Comparison of ENCODE assay signal across 8 cellular contexts in genomic region chr14:20662968-20663731, GRCh38. TPM values are rescaled to one million over a fixed set of nuclear protein-coding genes. Genes with fewer than 3 reads are reported as not detected.
DNase-seq lines count a peak whose midpoint lies in the region; ATAC-seq and TF ChIP-seq lines count a peak whose summit lies in the region.

No MANE protein-coding gene starts in this region.

- peak; percentile 76 for TF ChIP-seq CTCF in GM12865 (IDR thresholded peaks at IDR 0.05; ENCODE audit: insufficient read depth, low read depth, low read length, missing control alignments)
- TF ChIP-seq CTCF in endothelial cell (IDR thresholded peaks at IDR 0.05; ENCODE audit: unreplicated experiment) = peak; percentile 38

- H3K4me3 Mint-ChIP-seq in activated CD8-positive, alpha-beta T cell treated with anti-CD3 and anti-CD28 coated beads, Interleukin-2, amount 10 ng/mL, durations not matched to agents 7 days and 5 days = peak overlapping the region; percentile 74
- H3K4me3 Mint-ChIP-seq in endothelial cell (ENCODE audit: unreplicated experiment) = peak overlapping the region; percentile 86

- H3K36me3 ChIP-seq in muscle layer of duodenum (ENCODE audit: control insufficient read depth in 1 of 2, insufficient read depth in 2 of 2, low read length in 2 of 2) = no peaks in the 10 kb centered on the region

- H3K27me3 ChIP-seq in muscle layer of duodenum (ENCODE audit: low read depth, low read length) = peaks cover 7% of the 10 kb centered on the region

- H3K36me3 Mint-ChIP-seq in activated CD8-positive, alpha-beta T cell treated with anti-CD3 and anti-CD28 coated beads, Interleukin-2, amount 10 ng/mL, durations not matched to agents 7 days and 5 days (ENCODE audit: low read depth) = peaks cover 4% of the 10 kb centered on the region
- peaks cover 4% of the 10 kb centered on the region for H3K36me3 Mint-ChIP-seq in endothelial cell (ENCODE audit: low read depth, unreplicated experiment)

- no peak overlapping the region for H3K27ac ChIP-seq in muscle layer of duodenum (ENCODE audit: low read length)

- CTCF ChIA-PET in activated CD8-positive, alpha-beta T cell treated with anti-CD3 and anti-CD28 coated beads, Interleukin-2, amount 10 ng/mL, durations not matched to agents 7 days and 5 days (lab: Charles Lee) = interaction anchor here (0.6 to 11.5 kb wide), 10 partner anchors 11 to 210 kb away, joined by 3 to 189 read pairs (median 3); partner anchors contain the start of genes ANG and RNASE4

- peaks cover 0 to 13% of the 10 kb centered on the region in 2 donors for H3K4me1 ChIP-seq in muscle layer of duodenum (ENCODE audit: control insufficient read depth in 1 of 2, insufficient read depth in 2 of 2, low read length in 2 of 2)

- peak; percentile 58 for ATAC-seq in HG02798 (IDR thresholded peaks at IDR 0.05; ENCODE audit: poor library complexity, unreplicated experiment)
- ATAC-seq in activated CD8-positive, alpha-beta T cell treated with anti-CD3 and anti-CD28 coated beads, Interleukin-2, amount 10 ng/mL, durations not matched to agents 7 days and 5 days = peak; percentile 86

- peaks cover 16% of the 10 kb centered on the region for H3K27me3 Mint-ChIP-seq in activated CD8-positive, alpha-beta T cell treated with anti-CD3 and anti-CD28 coated beads, Interleukin-2, amount 10 ng/mL, durations not matched to agents 7 days and 5 days (ENCODE audit: low read depth)
- peaks cover 16% of the 10 kb centered on the region for H3K27me3 Mint-ChIP-seq in endothelial cell (ENCODE audit: unreplicated experiment)

- H3K9me3 Mint-ChIP-seq in activated CD8-positive, alpha-beta T cell treated with anti-CD3 and anti-CD28 coated beads, Interleukin-2, amount 10 ng/mL, durations not matched to agents 7 days and 5 days (ENCODE audit: insufficient read depth) = no peaks in the 10 kb centered on the region
- H3K9me3 Mint-ChIP-seq in endothelial cell (ENCODE audit: unreplicated experiment) = no peaks in the 10 kb centered on the region

- no peaks in the 10 kb centered on the region for H3K9me3 ChIP-seq in muscle layer of duodenum (ENCODE audit: control insufficient read depth in 1 of 2, low read length in 2 of 2)

- no peak overlapping the region for H3K27ac Mint-ChIP-seq in activated CD8-positive, alpha-beta T cell treated with anti-CD3 and anti-CD28 coated beads, Interleukin-2, amount 10 ng/mL, durations not matched to agents 7 days and 5 days
- no peak overlapping the region for H3K27ac Mint-ChIP-seq in endothelial cell (ENCODE audit: unreplicated experiment)

- H3K4me1 Mint-ChIP-seq in activated CD8-positive, alpha-beta T cell treated with anti-CD3 and anti-CD28 coated beads, Interleukin-2, amount 10 ng/mL, durations not matched to agents 7 days and 5 days (ENCODE audit: low read depth) = peaks cover 49% of the 10 kb centered on the region
- peaks cover 15% of the 10 kb centered on the region for H3K4me1 Mint-ChIP-seq in endothelial cell (ENCODE audit: unreplicated experiment)

- peak; percentile 95 for DNase-seq in GM12865 (ENCODE audit: low read depth)
- DNase-seq in NCI-H524 (lab: John Stamatoyannopoulos, UW) = peak; percentile 32 to 71
- DNase-seq in activated CD8-positive, alpha-beta T cell treated with anti-CD3 and anti-CD28 coated beads, Interleukin-2, amount 10 ng/mL, durations not matched to agents 7 days and 5 days = peak; percentile 88
- DNase-seq in endothelial cell (ENCODE audit: low spot score) = peak; percentile 68
- DNase-seq in stimulated activated CD8-positive, alpha-beta memory T cell treated with anti-CD3 and anti-CD28 coated beads, Interleukin-7, amount 100 ng/mL, for 4 hours (ENCODE audit: low read depth in 2 of 2) = peak; percentile 54 to 58
- DNase-seq in NCI-H1048 (lab: John Stamatoyannopoulos, UW) = no peak

- peak overlapping the region; percentile 61 for H3K4me3 ChIP-seq in GM12865 (ENCODE audit: low read depth, low read length)
- H3K4me3 ChIP-seq in muscle layer of duodenum (ENCODE audit: low read depth in 1 of 2, low read length in 2 of 2) = peak overlapping the region; percentile 35 to 49

- POLR2A ChIA-PET in activated CD8-positive, alpha-beta T cell treated with anti-CD3 and anti-CD28 coated beads, Interleukin-2, amount 10 ng/mL, durations not matched to agents 7 days and 5 days (lab: Charles Lee) = interaction anchor here (1.0 kb wide), 1 partner anchor 22 kb away, joined by 6 read pairs; the partner anchor contains the start of gene RNASE4

RNA-seq across cellular contexts. Expression of gene RNASE4, which starts 21.2 kb away (rescaled TPM):
- total RNA-seq in activated CD8-positive, alpha-beta T cell treated with anti-CD3 and anti-CD28 coated beads, Interleukin-2, amount 10 ng/mL, durations not matched to agents 7 days and 5 days = 1 to 10 TPM in 1 of 2 experiments, under 1 TPM in 1; 0.63 to 1.6 TPM
- 1.0 TPM for total RNA-seq in endothelial cell (ENCODE audit: unreplicated experiment)

RNA-seq across cellular contexts. Expression of gene OR6S1, which starts 21.7 kb away (rescaled TPM):
- total RNA-seq in activated CD8-positive, alpha-beta T cell treated with anti-CD3 and anti-CD28 coated beads, Interleukin-2, amount 10 ng/mL, durations not matched to agents 7 days and 5 days = not detected
- not detected for total RNA-seq in endothelial cell (ENCODE audit: unreplicated experiment)

RNA-seq across cellular contexts. Expression of gene ANG, which starts 25.4 kb away (rescaled TPM):
- total RNA-seq in activated CD8-positive, alpha-beta T cell treated with anti-CD3 and anti-CD28 coated beads, Interleukin-2, amount 10 ng/mL, durations not matched to agents 7 days and 5 days = 1 to 10 TPM; 1.1 to 1.4 TPM
- 6.5 TPM for total RNA-seq in endothelial cell (ENCODE audit: unreplicated experiment)
